Comparison of ENCODE assay signal across 8 cellular contexts in genomic region chr3:38003371-38003816, GRCh38. TPM values are rescaled to one million over a fixed set of nuclear protein-coding genes. Genes with fewer than 3 reads are reported as not detected.
A peak's percentile ranks its signal among the peaks of the same experiment; 100 is the strongest.
DNase-seq lines count a peak whose midpoint lies in the region; ATAC-seq, FAIRE-seq and TF ChIP-seq lines count a peak whose summit lies in the region.

No MANE protein-coding gene starts in this region.

- peak; percentile 74 for DNase-seq in GM10266 (ENCODE audit: extremely low spot score)
- DNase-seq in MM.1S = no peak
- DNase-seq in activated T-cell treated with anti-CD3 and anti-CD28 coated beads for 24 hours (ENCODE audit: low read depth) = peak; percentile 36
- no peak for DNase-seq in epithelial cell of proximal tubule (ENCODE audit: low read depth)
- peak; percentile 83 for DNase-seq in testis
- no peak for DNase-seq in RCC 7860 (ENCODE audit: low spot score)

- H3K9me2 ChIP-seq in MM.1S (replicated peaks; ENCODE audit: insufficient read depth, low read length) = no peaks in the 10 kb centered on the region

- H4K20me1 ChIP-seq in MM.1S (ENCODE audit: insufficient read depth, low read length) = no peaks in the 10 kb centered on the region

- peaks cover 7% of the 10 kb centered on the region for H3K4me1 ChIP-seq in MM.1S (ENCODE audit: low read length)
- peaks cover 74% of the 10 kb centered on the region for H3K4me1 ChIP-seq in mucosa of stomach (ENCODE audit: control insufficient read depth, insufficient read depth, low read length)
- peaks cover 40% of the 10 kb centered on the region for H3K4me1 ChIP-seq in testis

- no peak for ATAC-seq in GM19463 (IDR thresholded peaks at IDR 0.05; ENCODE audit: unreplicated experiment)

- WGBS in testis, 2 donors = 34 to 41% methylated on average over 3 to 7 of the region's 7 CpGs

- H3K27me3 ChIP-seq in MM.1S (replicated peaks; ENCODE audit: insufficient read depth, low read length) (no peaks in the 10 kb centered on the region), mucosa of stomach (ENCODE audit: control insufficient read depth, insufficient read depth, low read length) (no peaks in the 10 kb centered on the region), testis (no peaks in the 10 kb centered on the region)

- no peak overlapping the region for H3K4me3 ChIP-seq in MM.1S (ENCODE audit: low read length)
- H3K4me3 ChIP-seq in epithelial cell of proximal tubule (ENCODE audit: low read depth, low read length) = no peak overlapping the region
- H3K4me3 ChIP-seq in mucosa of stomach (ENCODE audit: low read length) = no peak overlapping the region
- H3K4me3 ChIP-seq in testis = no peak overlapping the region

- no peak for TF ChIP-seq POLR2A in testis (IDR thresholded peaks at IDR 0.05)

- H3K9me3 ChIP-seq in MM.1S (replicated peaks; ENCODE audit: insufficient read depth, low read length) (no peaks in the 10 kb centered on the region), mucosa of stomach (ENCODE audit: control insufficient read depth, low read length) (no peaks in the 10 kb centered on the region), testis (no peaks in the 10 kb centered on the region)

- FAIRE-seq in RCC 7860 (lab: Jason Lieb, UNC) = no peak

- no peaks in the 10 kb centered on the region for H3F3A ChIP-seq in MM.1S (ENCODE audit: insufficient read depth, low read length)

- TF ChIP-seq CTCF in GM10266 (IDR thresholded peaks at IDR 0.05; ENCODE audit: control insufficient read depth, insufficient read depth, low read depth, missing control alignments) = peak; percentile 84
- TF ChIP-seq CTCF in MM.1S (IDR thresholded peaks at IDR 0.05; ENCODE audit: low read length) = peak; percentile 76
- TF ChIP-seq CTCF in epithelial cell of proximal tubule (conservative IDR thresholded peaks at IDR 0.05; ENCODE audit: low read depth, low read length) = peak; percentile 95
- peak; percentile 81 to 92 (median 87) for TF ChIP-seq CTCF in testis (IDR thresholded peaks at IDR 0.05)

- H2AFZ ChIP-seq in MM.1S (ENCODE audit: low read length) = no peak overlapping the region

- H3K27ac ChIP-seq in MM.1S (ENCODE audit: low read length) (no peak overlapping the region), testis (peak overlapping the region; percentile 59 to 78)

- no peak overlapping the region for H3K4me2 ChIP-seq in MM.1S (ENCODE audit: low read depth, low read length)

- intact Hi-C loops in testis (cut with DNase I; ENCODE audit: low total_unique reads) = loop anchor here (10.0 kb wide), 1 partner anchor 149 kb away; no protein-coding TSS in a partner anchor

- H3K36me3 ChIP-seq in MM.1S (replicated peaks; ENCODE audit: insufficient read depth, low read length) = no peaks in the 10 kb centered on the region
- peaks cover 47% of the 10 kb centered on the region for H3K36me3 ChIP-seq in mucosa of stomach (ENCODE audit: control insufficient read depth, insufficient read depth, low read length)
- no peaks in the 10 kb centered on the region for H3K36me3 ChIP-seq in testis (ENCODE audit: low read depth, missing control alignments)

- H3K9ac ChIP-seq in MM.1S (ENCODE audit: low read length) = no peak overlapping the region
- H3K9ac ChIP-seq in mucosa of stomach (ENCODE audit: low read length) = peak overlapping the region; percentile 40

- no peaks in the 10 kb centered on the region for H3K79me2 ChIP-seq in MM.1S (ENCODE audit: low read length)

RNA-seq across cellular contexts. Expression of gene VILL, which starts 12.8 kb away (rescaled TPM):
- total RNA-seq in epithelial cell of proximal tubule (5.3 and 6.1 TPM in 2 replicates), testis (10 to 100 TPM; 16.3 to 17.4 TPM)
- 9.5 TPM for polyA plus RNA-seq in testis (ENCODE audit: insufficient read depth, low read depth, low replicate concordance)

RNA-seq across cellular contexts. Expression of gene PLCD1, which starts 26.0 kb away (rescaled TPM):
- 9.7 and 11.2 TPM in 2 replicates for total RNA-seq in epithelial cell of proximal tubule
- total RNA-seq in testis = 100 to 1,000 TPM; 155 to 228 TPM
- 88.4 TPM for polyA plus RNA-seq in testis (ENCODE audit: insufficient read depth, low read depth, low replicate concordance)

RNA-seq across cellular contexts. Expression of gene DLEC1, which starts 35.6 kb away (rescaled TPM):
- total RNA-seq in epithelial cell of proximal tubule (not detected in 2 replicates), testis (10 to 100 TPM; 32.3 to 40.8 TPM)
- polyA plus RNA-seq in testis (ENCODE audit: insufficient read depth, low read depth, low replicate concordance) = 36.9 TPM

Comparison
In these comparisons a context has a peak if more than half of its experiments do, and no peak if none do; other contexts are left out.
1. DNase-seq: peak in GM10266 (single experiment), activated T-cell treated with anti-CD3 and anti-CD28 coated beads for 24 hours (single experiment) and testis (single experiment); none in MM.1S (single experiment), epithelial cell of proximal tubule (single experiment) and RCC 7860 (single experiment).
2. RNA of gene PLCD1, which starts 26.0 kb away (total RNA-seq): 155 to 228 TPM in testis; 9.7 to 11.2 TPM in epithelial cell of proximal tubule; every median in the first group is over 10 times any median in the second.
3. RNA of gene DLEC1, which starts 35.6 kb away (total RNA-seq): 32.3 to 40.8 TPM in testis; not detected in epithelial cell of proximal tubule; every median in the first group is over 10 times any median in the second.
4. Peak in every context shown above with its lines, with median percentiles within 50 percentile points of each other: CTCF ChIP-seq.